Comparison of ENCODE assay signal across 17 cellular contexts in the genomic region with DNA sequence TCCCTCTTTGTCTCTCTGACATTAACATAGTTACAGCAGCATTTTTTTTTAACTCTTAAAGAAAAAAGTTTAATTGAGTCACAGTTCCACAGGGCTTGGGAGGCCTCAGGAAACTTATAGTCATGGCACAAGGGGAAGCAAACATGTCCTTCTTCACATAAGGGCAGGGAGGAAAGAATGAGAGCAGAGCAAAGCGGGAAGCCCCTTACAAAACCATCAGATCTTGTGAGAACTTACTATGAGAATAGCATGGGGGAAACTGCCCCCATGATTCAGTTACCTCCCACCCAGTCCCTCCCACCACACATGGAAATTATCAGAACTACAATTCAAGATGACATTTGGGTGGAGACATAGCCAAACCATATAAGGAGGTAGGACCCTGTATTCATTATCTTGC.
DNase-seq lines count a peak whose midpoint lies in the region; FAIRE-seq and TF ChIP-seq lines count a peak whose summit lies in the region.
"Had no signal": no experiment of that assay in that cellular context is flagged by ENCODE, and none has a peak within 500 bp of the region (broad histone marks: within the 10 kb centered on the region; RNA-seq: fewer than 3 reads in every experiment).

No MANE protein-coding gene starts in this region.

- H3K27me3 Mint-ChIP-seq in activated naive CD4-positive, alpha-beta T cell treated with anti-CD3 and anti-CD28 coated beads, Interleukin-2, amount 50 U/mL, for 24 hours, result no peaks in the 10 kb centered on the region
- no peaks in the 10 kb centered on the region for H3K27me3 Mint-ChIP-seq in activated naive CD4-positive, alpha-beta T cell treated with anti-CD3 and anti-CD28 coated beads for 36 hours (ENCODE audit: low read depth)
- peaks cover 1% of the 10 kb centered on the region for H3K27me3 Mint-ChIP-seq in endothelial cell (ENCODE audit: unreplicated experiment)
- H3K27me3 Mint-ChIP-seq in stimulated activated naive CD8-positive, alpha-beta T cell treated with anti-CD3 and anti-CD28 coated beads, Interleukin-15, Interleukin-2, amounts not matched to agents 100 ng/mL and 50 ng/mL, for 24 hours, result no peaks in the 10 kb centered on the region
- H3K27me3 Mint-ChIP-seq: B cell had no signal

- no peak for TF ChIP-seq CTCF in endothelial cell (IDR thresholded peaks at IDR 0.05; ENCODE audit: unreplicated experiment)

- H3K9me3 Mint-ChIP-seq in activated naive CD4-positive, alpha-beta T cell treated with anti-CD3 and anti-CD28 coated beads, Interleukin-2, amount 50 U/mL, for 24 hours, result peaks cover 9% of the 10 kb centered on the region
- peaks cover 32% of the 10 kb centered on the region for H3K9me3 Mint-ChIP-seq in activated naive CD4-positive, alpha-beta T cell treated with anti-CD3 and anti-CD28 coated beads for 36 hours
- H3K9me3 Mint-ChIP-seq in endothelial cell (ENCODE audit: unreplicated experiment), result peaks cover 7% of the 10 kb centered on the region
- H3K9me3 Mint-ChIP-seq in stimulated activated naive CD8-positive, alpha-beta T cell treated with anti-CD3 and anti-CD28 coated beads, Interleukin-15, Interleukin-2, amounts not matched to agents 100 ng/mL and 50 ng/mL, for 24 hours, result peaks cover 41% of the 10 kb centered on the region

- H3K4me1 Mint-ChIP-seq in activated naive CD4-positive, alpha-beta T cell treated with anti-CD3 and anti-CD28 coated beads, Interleukin-2, amount 50 U/mL, for 24 hours, result peaks cover 14% of the 10 kb centered on the region
- peaks cover 3% of the 10 kb centered on the region for H3K4me1 Mint-ChIP-seq in activated naive CD4-positive, alpha-beta T cell treated with anti-CD3 and anti-CD28 coated beads for 36 hours (ENCODE audit: low read depth)
- H3K4me1 Mint-ChIP-seq in endothelial cell (ENCODE audit: unreplicated experiment), result no peaks in the 10 kb centered on the region
- H3K4me1 Mint-ChIP-seq in stimulated activated naive CD8-positive, alpha-beta T cell treated with anti-CD3 and anti-CD28 coated beads, Interleukin-15, Interleukin-2, amounts not matched to agents 100 ng/mL and 50 ng/mL, for 24 hours (ENCODE audit: low read depth), result peaks cover 19% of the 10 kb centered on the region

- no peak overlapping the region for H3K4me3 Mint-ChIP-seq in activated naive CD4-positive, alpha-beta T cell treated with anti-CD3 and anti-CD28 coated beads, Interleukin-2, amount 50 U/mL, for 24 hours
- no peak overlapping the region for H3K4me3 Mint-ChIP-seq in activated naive CD4-positive, alpha-beta T cell treated with anti-CD3 and anti-CD28 coated beads for 36 hours
- H3K4me3 Mint-ChIP-seq in endothelial cell (ENCODE audit: unreplicated experiment), result peak overlapping the region; percentile 79
- H3K4me3 Mint-ChIP-seq in stimulated activated naive CD8-positive, alpha-beta T cell treated with anti-CD3 and anti-CD28 coated beads, Interleukin-15, Interleukin-2, amounts not matched to agents 100 ng/mL and 50 ng/mL, for 24 hours, result peak overlapping the region; percentile 23
- H3K4me3 Mint-ChIP-seq: B cell, HFFc6 had no signal

- peak; percentile 21 for DNase-seq in activated CD4-positive, alpha-beta T cell treated with anti-CD3 and anti-CD28 coated beads for 48 hours
- no peak for DNase-seq in activated CD4-positive, alpha-beta T cell treated with anti-CD3 and anti-CD28 coated beads, Interleukin-2, amount 50 U/mL, for 48 hours
- no peak for DNase-seq in activated naive CD4-positive, alpha-beta T cell treated with anti-CD3 and anti-CD28 coated beads for 36 hours
- DNase-seq in endothelial cell (ENCODE audit: low spot score) (no peak), H54 (ENCODE audit: insufficient read length, low spot score) (no peak), COLO829 (ENCODE audit: low spot score) (no peak)
- DNase-seq: COR-L47; H7; HFFc6; KG1; MV-4-11; NCI-H1694 treated with DMSO at 0.1 percent for 48 hours; NK-92 treated with Interleukin-12 subunit alpha and Interleukin-12 subunit beta, amount 100 ng/mL, for 24 hours; Peyer's patch had no signal

- CTCF ChIA-PET in activated naive CD4-positive, alpha-beta T cell treated with anti-CD3 and anti-CD28 coated beads for 36 hours (lab: Charles Lee), result no interaction called here

- no peak for FAIRE-seq in H54 (lab: Jason Lieb, UNC)

- peaks cover 55% of the 10 kb centered on the region for H3K36me3 Mint-ChIP-seq in activated naive CD4-positive, alpha-beta T cell treated with anti-CD3 and anti-CD28 coated beads, Interleukin-2, amount 50 U/mL, for 24 hours
- H3K36me3 Mint-ChIP-seq in activated naive CD4-positive, alpha-beta T cell treated with anti-CD3 and anti-CD28 coated beads for 36 hours (ENCODE audit: low read depth), result peaks cover 74% of the 10 kb centered on the region
- peaks cover 69% of the 10 kb centered on the region for H3K36me3 Mint-ChIP-seq in endothelial cell (ENCODE audit: low read depth, unreplicated experiment)
- peaks cover 93% of the 10 kb centered on the region for H3K36me3 Mint-ChIP-seq in stimulated activated naive CD8-positive, alpha-beta T cell treated with anti-CD3 and anti-CD28 coated beads, Interleukin-15, Interleukin-2, amounts not matched to agents 100 ng/mL and 50 ng/mL, for 24 hours (ENCODE audit: low read depth)

- intact Hi-C loops in activated naive CD4-positive, alpha-beta T cell treated with anti-CD3 and anti-CD28 coated beads for 36 hours (cut with micrococcal nuclease), result no loop called here

- peak overlapping the region; percentile 36 for H3K27ac Mint-ChIP-seq in activated naive CD4-positive, alpha-beta T cell treated with anti-CD3 and anti-CD28 coated beads, Interleukin-2, amount 50 U/mL, for 24 hours
- H3K27ac Mint-ChIP-seq in activated naive CD4-positive, alpha-beta T cell treated with anti-CD3 and anti-CD28 coated beads for 36 hours, result no peak overlapping the region
- H3K27ac Mint-ChIP-seq in endothelial cell (ENCODE audit: unreplicated experiment), result no peak overlapping the region
- peak overlapping the region; percentile 94 for H3K27ac Mint-ChIP-seq in stimulated activated naive CD8-positive, alpha-beta T cell treated with anti-CD3 and anti-CD28 coated beads, Interleukin-15, Interleukin-2, amounts not matched to agents 100 ng/mL and 50 ng/mL, for 24 hours
- H3K27ac Mint-ChIP-seq: B cell, HFFc6 had no signal

- TF ChIP-seq POLR2A in H54 (IDR thresholded peaks at IDR 0.05; ENCODE audit: low read depth, low read length), result no peak

Comparison
In these comparisons a context has a peak if more than half of its experiments do, and no peak if none do; other contexts are left out.
1. H3K27ac Mint-ChIP-seq: peak in activated naive CD4-positive, alpha-beta T cell treated with anti-CD3 and anti-CD28 coated beads, Interleukin-2, amount 50 U/mL, for 24 hours (single experiment) and stimulated activated naive CD8-positive, alpha-beta T cell treated with anti-CD3 and anti-CD28 coated beads, Interleukin-15, Interleukin-2, amounts not matched to agents 100 ng/mL and 50 ng/mL, for 24 hours (single experiment); none in activated naive CD4-positive, alpha-beta T cell treated with anti-CD3 and anti-CD28 coated beads for 36 hours (single experiment) and endothelial cell (single experiment).
2. H3K4me3 Mint-ChIP-seq: peak in endothelial cell (single experiment) and stimulated activated naive CD8-positive, alpha-beta T cell treated with anti-CD3 and anti-CD28 coated beads, Interleukin-15, Interleukin-2, amounts not matched to agents 100 ng/mL and 50 ng/mL, for 24 hours (single experiment); none in activated naive CD4-positive, alpha-beta T cell treated with anti-CD3 and anti-CD28 coated beads, Interleukin-2, amount 50 U/mL, for 24 hours (single experiment) and activated naive CD4-positive, alpha-beta T cell treated with anti-CD3 and anti-CD28 coated beads for 36 hours (single experiment).